In genomic region chr7:112781558-112781957, GRCh38 we compare ENCODE assay signal across 28 cellular contexts.
"Had no signal": no experiment of that assay in that cellular context is flagged by ENCODE, and none has a peak within 500 bp of the region (broad histone marks: within the 10 kb centered on the region; RNA-seq: fewer than 3 reads in every experiment).

No MANE protein-coding gene starts in this region.

- H3K4me1 ChIP-seq: left lung, lower lobe of right lung, pancreas, prostate gland, upper lobe of right lung had no signal

- H3K9me3 Mint-ChIP-seq: naive thymus-derived CD4-positive, alpha-beta T cell; natural killer cell treated with Interleukin-12 subunit alpha and Interleukin-12 subunit beta and Interleukin-15 and Interleukin-18, amount 100 ng/mL, for 72 hours; stimulated activated naive CD8-positive, alpha-beta T cell treated with anti-CD3 and anti-CD28 coated beads, Interleukin-15, Interleukin-2, amounts not matched to agents 100 ng/mL and 50 ng/mL, for 24 hours had no signal

- H3K27me3 Mint-ChIP-seq: naive thymus-derived CD4-positive, alpha-beta T cell; natural killer cell treated with Interleukin-12 subunit alpha and Interleukin-12 subunit beta and Interleukin-15 and Interleukin-18, amount 100 ng/mL, for 72 hours; stimulated activated naive CD8-positive, alpha-beta T cell treated with anti-CD3 and anti-CD28 coated beads, Interleukin-15, Interleukin-2, amounts not matched to agents 100 ng/mL and 50 ng/mL, for 24 hours had no signal

- H3K4me3 ChIP-seq: left lung, lower lobe of right lung, pancreas, prostate gland, skin epidermis, suprapubic skin, thoracic aorta, tibial artery, upper lobe of right lung had no signal

- ATAC-seq: left cardiac atrium; left lung; lower lobe of right lung; naive thymus-derived CD4-positive, alpha-beta T cell; natural killer cell treated with Interleukin-12 subunit alpha and Interleukin-12 subunit beta and Interleukin-15 and Interleukin-18, amount 100 ng/mL, for 72 hours; pancreas; right cardiac atrium; sciatic nerve; upper lobe of right lung had no signal

- H3K36me3 ChIP-seq: pancreas, prostate gland had no signal

- DNase-seq: hippocampal formation; kidney glomerular epithelial cell; left cardiac atrium; left lung; lower lobe of right lung; mammary epithelial cell; mesenchymal stem cell; naive thymus-derived CD4-positive, alpha-beta T cell; pancreas; posterior cingulate gyrus; retina; right cardiac atrium; stimulated activated CD4-positive, alpha-beta T cell treated with anti-CD3 and anti-CD28 coated beads, Interleukin-12 subunit alpha, Interleukin-12 subunit beta, amount 100 ng/mL, for 4 hours; stimulated activated CD4-positive, alpha-beta T cell treated with anti-CD3 and anti-CD28 coated beads, Interleukin-15, amount 100 ng/mL, for 24 hours; stimulated activated CD4-positive, alpha-beta T cell treated with anti-CD3 and anti-CD28 coated beads, Interleukin-2, amount 100 ng/mL, for 24 hours; stimulated activated CD4-positive, alpha-beta T cell treated with anti-CD3 and anti-CD28 coated beads, Interleukin-4, amount 100 ng/mL, for 1 hour; stimulated activated naive CD4-positive, alpha-beta T cell; tibial artery; trophoblast cell; upper lobe of right lung had no signal

- H3K9me3 ChIP-seq: left lung, lower lobe of right lung, pancreas, prostate gland, suprapubic skin, thoracic aorta, tibial artery, upper lobe of right lung had no signal

- H3K27ac Mint-ChIP-seq: stimulated activated naive CD8-positive, alpha-beta T cell treated with anti-CD3 and anti-CD28 coated beads, Interleukin-15, Interleukin-2, amounts not matched to agents 100 ng/mL and 50 ng/mL, for 24 hours had no signal

- H3K27me3 ChIP-seq: left lung, pancreas, suprapubic skin, tibial artery, upper lobe of right lung had no signal

- H3K27ac ChIP-seq: left lung, lower lobe of right lung, pancreas, prostate gland, thoracic aorta, tibial artery, upper lobe of right lung had no signal

- H3K4me3 Mint-ChIP-seq: mesothelial cell of epicardium; naive thymus-derived CD4-positive, alpha-beta T cell; stimulated activated naive CD8-positive, alpha-beta T cell treated with anti-CD3 and anti-CD28 coated beads, Interleukin-15, Interleukin-2, amounts not matched to agents 100 ng/mL and 50 ng/mL, for 24 hours had no signal
